Comparison of ENCODE assay signal across 8 cellular contexts in the genomic region with DNA sequence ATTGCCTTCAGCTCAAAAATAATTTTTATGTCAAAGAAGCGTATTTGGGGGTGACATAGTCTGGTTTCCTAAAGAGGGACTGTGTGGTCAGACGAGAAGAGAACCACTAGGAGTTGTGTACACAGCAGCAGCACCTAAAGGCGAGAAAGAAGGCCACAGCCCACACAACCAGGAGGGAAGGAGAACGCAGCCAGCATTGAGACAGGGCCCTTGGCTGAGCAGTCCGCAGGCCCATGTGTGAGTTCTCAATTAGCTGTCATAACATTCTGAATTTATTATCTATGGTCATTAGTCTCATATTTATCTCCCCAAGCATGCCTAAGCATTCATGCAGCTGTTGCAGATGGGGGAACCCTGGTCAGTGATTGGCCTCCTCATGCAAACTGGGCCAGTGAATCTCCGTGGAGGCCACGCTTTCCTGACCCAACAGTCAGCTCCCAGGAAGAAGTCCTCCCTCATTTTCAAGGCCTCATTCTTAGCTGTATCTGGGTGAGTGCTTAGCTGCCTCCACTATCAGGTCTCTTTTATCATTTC.
DNase-seq lines count a peak whose midpoint lies in the region; ATAC-seq and TF ChIP-seq lines count a peak whose summit lies in the region.

No MANE protein-coding gene starts in this region.

- peaks cover 25 to 28% of the 10 kb centered on the region in 2 experiments for H3K4me1 Mint-ChIP-seq in H9
- H3K4me1 Mint-ChIP-seq in activated T-cell treated with anti-CD3 and anti-CD28 coated beads, Interleukin-2, amount 50 U/mL, for 4 hours (ENCODE audit: low read depth): peaks cover 15% of the 10 kb centered on the region

- no peak overlapping the region for H2BK5ac ChIP-seq in H9 (ENCODE audit: insufficient read length, low read length)

- CTCF ChIA-PET in OCI-LY7 (lab: Charles Lee; ENCODE audit: unreplicated experiment): interaction anchor here (0.7 to 1.6 kb wide), 5 partner anchors 8 to 31 kb away, joined by 3 to 8 read pairs (median 4); no protein-coding TSS in a partner anchor

- peak overlapping the region; percentile 61; the same call in 1 of the 2 replicates for H3K14ac ChIP-seq in H9 (ENCODE audit: insufficient read depth, low read length)

- no peak overlapping the region for H3K56ac ChIP-seq in H9 (ENCODE audit: insufficient read length, low read depth, low read length)

- peaks cover 7% of the 10 kb centered on the region for H3K9me3 ChIP-seq in H9 (ENCODE audit: control insufficient read depth, low read depth, low read length)
- H3K9me3 ChIP-seq in OCI-LY7 (ENCODE audit: low read length): peaks cover 37% of the 10 kb centered on the region
- no peaks in the 10 kb centered on the region for H3K9me3 ChIP-seq in tibial artery

- no peak for ATAC-seq in GM18505 (IDR thresholded peaks at IDR 0.05; ENCODE audit: unreplicated experiment)
- no peak for ATAC-seq in activated T-cell treated with anti-CD3 and anti-CD28 coated beads, Interleukin-2, amount 50 U/mL, for 4 hours

- H3K27me3 ChIP-seq in H9 (ENCODE audit: insufficient read depth, low read length): peaks cover 45% of the 10 kb centered on the region
- no peaks in the 10 kb centered on the region for H3K27me3 ChIP-seq in tibial artery

- POLR2A ChIA-PET in OCI-LY7 (lab: Charles Lee): interaction anchor here (0.6 to 2.4 kb wide), 18 partner anchors 10 to 198 kb away, joined by 3 to 29 read pairs (median 4); partner anchors contain the start of gene ATF7IP

- peaks cover 52% of the 10 kb centered on the region for H3K36me3 ChIP-seq in OCI-LY7 (ENCODE audit: insufficient read depth, low read length)
- H3K36me3 ChIP-seq in tibial artery: no peaks in the 10 kb centered on the region

- H3K27ac ChIP-seq in H9 (ENCODE audit: insufficient read length, low read depth, low read length) (no peak overlapping the region), OCI-LY7 (ENCODE audit: low read depth, low read length, poor library complexity, severe bottlenecking) (peak overlapping the region; percentile 95), tibial artery (no peak overlapping the region)

- no peaks in the 10 kb centered on the region for H3K9me2 ChIP-seq in OCI-LY7 (ENCODE audit: insufficient read depth, low read length)

- H4K5ac ChIP-seq in H9 (ENCODE audit: insufficient read length, low read depth, low read length): no peak overlapping the region

- peaks cover 5 to 27% (median 11%) of the 10 kb centered on the region in 3 experiments; a peak in 6 of 7 replicates for H3K36me3 Mint-ChIP-seq in H9 (ENCODE audit: insufficient read depth in 1 of 3, low read depth in 3 of 3)
- peaks cover 3% of the 10 kb centered on the region for H3K36me3 Mint-ChIP-seq in activated T-cell treated with anti-CD3 and anti-CD28 coated beads, Interleukin-2, amount 50 U/mL, for 4 hours (ENCODE audit: insufficient read depth)

- H4K20me1 ChIP-seq in H9 (ENCODE audit: control insufficient read depth, insufficient read depth, insufficient read length) (no peaks in the 10 kb centered on the region), OCI-LY7 (ENCODE audit: insufficient read depth, low read length) (no peaks in the 10 kb centered on the region)

- no peak overlapping the region for H2BK12ac ChIP-seq in H9 (ENCODE audit: insufficient read length, low read depth, low read length)

- H3K27me3 Mint-ChIP-seq in H9 (ENCODE audit: low read depth): peaks cover 77% of the 10 kb centered on the region
- H3K27me3 Mint-ChIP-seq in activated T-cell treated with anti-CD3 and anti-CD28 coated beads, Interleukin-2, amount 50 U/mL, for 4 hours (ENCODE audit: low read depth): no peaks in the 10 kb centered on the region

- no peak overlapping the region for H3K4ac ChIP-seq in H9 (ENCODE audit: low read depth, low read length)

- peak; percentile 54 for TF ChIP-seq POLR2A in GM18505 (IDR thresholded peaks at IDR 0.05; ENCODE audit: borderline replicate concordance, extremely low read depth, insufficient read depth, insufficient read length)

- DNase-seq in H9: peak; percentile 59
- peak; percentile 71 for DNase-seq in OCI-LY7 (ENCODE audit: low spot score)
- peak; percentile 53 for DNase-seq in myocyte (ENCODE audit: low read depth)
- DNase-seq in activated T-cell treated with anti-CD3 and anti-CD28 coated beads, Interleukin-2, amount 50 U/mL, for 4 hours: no peak
- no peak for DNase-seq in T-helper 2 cell
- no peak for DNase-seq in mesenteric fat pad (ENCODE audit: low spot score)
- no peak for DNase-seq in tibial artery

- TF ChIP-seq CTCF in H9 (conservative IDR thresholded peaks at IDR 0.05) (0 out of 3 replicates have a peak, but pooled peaks have one; percentile 22), OCI-LY7 (conservative IDR thresholded peaks at IDR 0.05; ENCODE audit: low read length) (peak; percentile 53), tibial artery (IDR thresholded peaks at IDR 0.05) (no peak)

- H3K79me1 ChIP-seq in H9 (ENCODE audit: insufficient read depth, low read depth, low read length, poor library complexity, severe bottlenecking): no peaks in the 10 kb centered on the region

- H2AFZ ChIP-seq in H9 (ENCODE audit: low read length): no peak overlapping the region
- peak overlapping the region; percentile 85 for H2AFZ ChIP-seq in OCI-LY7 (ENCODE audit: low read length)

- H3K79me2 ChIP-seq in H9 (ENCODE audit: insufficient read depth, low read length) (no peaks in the 10 kb centered on the region), OCI-LY7 (ENCODE audit: insufficient read depth, low read depth, low read length) (peaks cover 11% of the 10 kb centered on the region; the same call in 1 of the 2 replicates)

- intact Hi-C loops in OCI-LY7 (cut with micrococcal nuclease; ENCODE audit: unreplicated experiment): loop anchor here (5.0 to 10.0 kb wide), 2 partner anchors 127 to 671 kb away; no protein-coding TSS in a partner anchor
- intact Hi-C loops in tibial artery (cut with DNase I; ENCODE audit: low total_unique reads): no loop called here

- no TSS peak for BruUV-seq in OCI-LY7 (replicated peaks; lab: Mats Ljungman, UMichigan)

- WGBS in H9 (ENCODE audit: extremely low coverage, insufficient read length, low lambda C conversion rate): no CpG with 5 or more reads among the region's 7 CpGs

- no peak overlapping the region for H3K23ac ChIP-seq in H9 (ENCODE audit: insufficient read length, low read depth, low read length)

- H3K4me2 ChIP-seq in H9 (ENCODE audit: insufficient read depth, insufficient read length, low read length): peak overlapping the region; percentile 19
- H3K4me2 ChIP-seq in OCI-LY7 (ENCODE audit: low read length): peak overlapping the region; percentile 83

- peak overlapping the region in 1 of 2 experiments; percentile 55; a peak in 3 of 5 replicates for H3K4me3 Mint-ChIP-seq in H9
- H3K4me3 Mint-ChIP-seq in activated T-cell treated with anti-CD3 and anti-CD28 coated beads, Interleukin-2, amount 50 U/mL, for 4 hours: no peak overlapping the region

- H3K9ac ChIP-seq in H9 (ENCODE audit: extremely low read depth, insufficient read length, low read length): no peak overlapping the region

- H3T11ph ChIP-seq in H9 (ENCODE audit: low read length): no peak overlapping the region

- H3K4me3 ChIP-seq in OCI-LY7 (ENCODE audit: low read depth, low read length, poor library complexity, severe bottlenecking): peak overlapping the region; percentile 60
- H3K4me3 ChIP-seq in tibial artery: no peak overlapping the region

- H2BK15ac ChIP-seq in H9 (ENCODE audit: low read depth, low read length): no peak overlapping the region

- H2BK120ac ChIP-seq in H9 (ENCODE audit: low read depth, low read length, poor library complexity, severe bottlenecking): no peak overlapping the region

- no peak overlapping the region for H2AK5ac ChIP-seq in H9 (ENCODE audit: insufficient read length, low read length)

- peaks cover 18 to 39% of the 10 kb centered on the region in 2 experiments for H3K9me3 Mint-ChIP-seq in H9
- H3K9me3 Mint-ChIP-seq in activated T-cell treated with anti-CD3 and anti-CD28 coated beads, Interleukin-2, amount 50 U/mL, for 4 hours: peaks cover 7% of the 10 kb centered on the region

- H3K27ac Mint-ChIP-seq in H9: peak overlapping the region; percentile 57 to 95 (median 80); a peak in 6 of 7 replicates

- H4K91ac ChIP-seq in H9 (ENCODE audit: insufficient read length, low read depth, low read length): no peak overlapping the region

- no peaks in the 10 kb centered on the region for H3K23me2 ChIP-seq in H9 (ENCODE audit: insufficient read length, low read depth, low read length, poor library complexity, severe bottlenecking)

- no peak overlapping the region for H4K8ac ChIP-seq in H9 (replicated peaks; ENCODE audit: insufficient read length, low read depth, low read length)

- peaks cover 4% of the 10 kb centered on the region; the same call in 1 of the 2 replicates for H3K4me1 ChIP-seq in H9 (ENCODE audit: insufficient read depth, low read length)
- H3K4me1 ChIP-seq in OCI-LY7 (ENCODE audit: insufficient read depth, low read length, poor library complexity, severe bottlenecking): peaks cover 58% of the 10 kb centered on the region
- H3K4me1 ChIP-seq in tibial artery: no peaks in the 10 kb centered on the region

- no peak overlapping the region for H2BK20ac ChIP-seq in H9 (ENCODE audit: low read depth, low read length, poor library complexity, severe bottlenecking)

- peak overlapping the region; percentile 49 for H3K18ac ChIP-seq in H9 (ENCODE audit: insufficient read length, low read depth, low read length)

Comparison
In these comparisons a context has a peak if more than half of its experiments do, and no peak if none do; other contexts are left out.
1. DNase-seq: peak in H9 (single experiment), OCI-LY7 (single experiment) and myocyte (single experiment); none in activated T-cell treated with anti-CD3 and anti-CD28 coated beads, Interleukin-2, amount 50 U/mL, for 4 hours (single experiment), T-helper 2 cell (0 of 5), mesenteric fat pad (single experiment) and tibial artery (0 of 2).
2. CTCF ChIP-seq: peak in H9 (single experiment) and OCI-LY7 (single experiment); none in tibial artery (0 of 2).